In genomic region chr19:13057744-13058143, GRCh38 we compare ENCODE assay signal across 15 cellular contexts. TPM values are rescaled to one million over a fixed set of nuclear protein-coding genes. Genes with fewer than 3 reads are reported as not detected.
DNase-seq lines count a peak whose midpoint lies in the region; ATAC-seq, FAIRE-seq and TF ChIP-seq lines count a peak whose summit lies in the region.
"Had no signal": no experiment of that assay in that cellular context is flagged by ENCODE, and none has a peak within 500 bp of the region (broad histone marks: within the 10 kb centered on the region; RNA-seq: fewer than 3 reads in every experiment).

No MANE protein-coding gene starts in this region.

- H3K9me3 ChIP-seq in heart right ventricle (no peaks in the 10 kb centered on the region), pancreas (no peaks in the 10 kb centered on the region), aorta (ENCODE audit: control insufficient read depth, low read length) (no peaks in the 10 kb centered on the region)

- peak overlapping the region in 1 of 10 donors; percentile 6 for H3K4me3 ChIP-seq in heart right ventricle
- H3K4me3 ChIP-seq in coronary artery = peak overlapping the region; percentile 48
- H3K4me3 ChIP-seq in pancreas = no peak overlapping the region
- H3K4me3 ChIP-seq in aorta (ENCODE audit: low read length in 2 of 2) = no peak overlapping the region
- H3K4me3 ChIP-seq: cardiac muscle cell, GM12878 had no signal

- 38 to 48% methylated on average over 2 of the region's 2 CpGs for WGBS in heart right ventricle, 2 donors
- 63 to 75% methylated on average over 2 of the region's 2 CpGs for WGBS in pancreas, 2 donors
- 36 to 41% methylated on average over 2 of the region's 2 CpGs for WGBS in aorta, 2 donors

- FAIRE-seq in pancreas (lab: Jason Lieb, UNC) = no peak
- FAIRE-seq: GM12878 had no signal

- peaks cover 81 to 100% (median 100%) of the 10 kb centered on the region in 9 donors for H3K4me1 ChIP-seq in heart right ventricle
- peaks cover 17 to 28% (median 27%) of the 10 kb centered on the region in 3 donors for H3K4me1 ChIP-seq in pancreas
- H3K4me1 ChIP-seq in aorta (ENCODE audit: control insufficient read depth in 1 of 2, insufficient read depth in 2 of 2, low read length in 2 of 2) = peaks cover 0 to 7% of the 10 kb centered on the region in 2 donors

- intact Hi-C loops in heart right ventricle (cut with DNase I) (loop anchor here in 3 of 10 donors (2.0 to 10.0 kb wide), 3 partner anchors 35 to 73 kb away; partner anchors contain the start of gene NFIX (in 1 of the 3)), Right ventricle myocardium superior (cut with DNase I) (loop anchor here (5.0 kb wide), 1 partner anchor 65 kb away; no protein-coding TSS in a partner anchor), pancreas (cut with DNase I) (no loop called here), aorta (cut with DNase I) (loop anchor here in 1 of 2 donors (2.0 kb wide), 1 partner anchor 29 kb away; no protein-coding TSS in a partner anchor)

- H3K36me3 ChIP-seq in heart right ventricle (no peaks in the 10 kb centered on the region), pancreas (no peaks in the 10 kb centered on the region), aorta (ENCODE audit: control insufficient read depth in 1 of 2, insufficient read depth in 2 of 2, low read length in 1 of 2) (no peaks in the 10 kb centered on the region)
- H3K36me3 ChIP-seq: cardiac muscle cell had no signal

- peak overlapping the region; percentile 51 to 99 (median 96) for H3K27ac ChIP-seq in heart right ventricle
- peak overlapping the region; percentile 99 for H3K27ac ChIP-seq in coronary artery
- H3K27ac ChIP-seq in pancreas = peak overlapping the region; percentile 35 to 90 (median 85)
- peak overlapping the region; percentile 87 to 88 for H3K27ac ChIP-seq in aorta (ENCODE audit: low read depth in 1 of 2, low read length in 2 of 2)
- H3K27ac ChIP-seq: cardiac muscle cell had no signal

- no peak for ATAC-seq in heart right ventricle
- no peak for ATAC-seq in Right ventricle myocardium superior (ENCODE audit: poor library complexity)
- no peak for ATAC-seq in pancreas
- no peak for ATAC-seq in aorta (ENCODE audit: low FRiP score)
- ATAC-seq in GM21825 (IDR thresholded peaks at IDR 0.05; ENCODE audit: unreplicated experiment) = no peak
- no peak for ATAC-seq in GM18870 (IDR thresholded peaks at IDR 0.05; ENCODE audit: unreplicated experiment)
- ATAC-seq: GM12878, T-helper 17 cell had no signal

- no peak for TF ChIP-seq CTCF in heart right ventricle (IDR thresholded peaks at IDR 0.05)
- TF ChIP-seq CTCF in coronary artery (IDR thresholded peaks at IDR 0.05) = no peak
- TF ChIP-seq CTCF in pancreas (IDR thresholded peaks at IDR 0.05) = no peak

- DNase-seq in heart right ventricle = no peak
- no peak for DNase-seq in Right ventricle myocardium superior
- no peak for DNase-seq in coronary artery (ENCODE audit: low spot score)
- DNase-seq in pancreas = no peak
- no peak for DNase-seq in aorta
- no peak for DNase-seq in NCI-H2227 treated with DMSO at 0.1 percent for 48 hours (lab: John Stamatoyannopoulos, UW)
- DNase-seq: activated CD4-positive, alpha-beta T cell treated with anti-CD3 and anti-CD28 coated beads, Interleukin-2, amount 50 U/mL, for 4 hours; activated effector memory CD4-positive, alpha-beta T cell treated with Interleukin-2 at 50 U/mL for 16 hours; OCI-M1; retina; T-helper 17 cell had no signal

- H3K27me3 ChIP-seq in heart right ventricle (no peaks in the 10 kb centered on the region), pancreas (no peaks in the 10 kb centered on the region), aorta (ENCODE audit: control insufficient read depth in 1 of 2, insufficient read depth in 2 of 2, low read length in 1 of 2) (no peaks in the 10 kb centered on the region)

RNA-seq across cellular contexts. Expression of gene LYL1, which starts 44.9 kb away (rescaled TPM):
- total RNA-seq in heart right ventricle (1 to 10 TPM; 3.4 to 9.9 (median 6.1) TPM), Right ventricle myocardium superior (7.2 TPM), pancreas (1 to 10 TPM in 4 of 6 donors, under 1 TPM in 2; 0.51 to 5.5 (median 1.7) TPM), aorta (10 to 100 TPM in 1 of 2 donors, 1 to 10 TPM in 1; 8.7 to 28.6 TPM)
- polyA plus RNA-seq in heart right ventricle (10 to 100 TPM; 11.5 to 13.0 TPM), pancreas (1 to 10 TPM; 2.6 to 3.6 TPM), aorta (1 to 10 TPM; 7.3 to 9.3 TPM)

RNA-seq across cellular contexts. Expression of gene TRMT1, which starts 58.8 kb away (rescaled TPM):
- total RNA-seq in heart right ventricle (10 to 100 TPM; 10.5 to 22.4 (median 14.2) TPM), Right ventricle myocardium superior (18.4 TPM), pancreas (10 to 100 TPM; 12.7 to 29.2 (median 19.1) TPM), aorta (10 to 100 TPM; 23.9 to 26.5 TPM)
- polyA plus RNA-seq in heart right ventricle (10 to 100 TPM; 33.1 to 54.0 TPM), pancreas (100 to 1,000 TPM in 1 of 2 donors, 10 to 100 TPM in 1; 85.5 to 108 TPM), aorta (10 to 100 TPM; 17.9 to 62.2 TPM)
